Comparison of ENCODE assay signal across 18 cellular contexts in the genomic region with DNA sequence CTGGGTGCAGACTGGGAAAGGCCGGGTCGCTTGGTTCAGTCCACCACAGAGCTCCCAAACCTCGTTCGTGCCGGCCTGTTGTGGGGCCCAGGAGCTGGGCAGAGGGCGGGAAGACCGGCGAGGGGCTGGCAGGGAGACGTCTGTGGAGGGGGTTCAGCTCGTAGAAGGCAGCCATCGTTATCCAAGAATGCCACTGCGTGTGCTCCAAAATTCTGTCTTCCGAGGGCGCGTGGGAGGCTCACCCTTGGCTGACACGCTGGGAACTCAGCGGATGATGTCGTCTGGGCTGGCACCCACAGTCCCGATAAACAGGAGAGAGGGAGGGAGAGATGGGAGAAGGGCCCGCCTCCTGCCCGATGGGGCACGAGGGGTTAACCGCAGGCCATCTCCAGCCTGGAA.
DNase-seq lines count a peak whose midpoint lies in the region; ATAC-seq and TF ChIP-seq lines count a peak whose summit lies in the region.
"Had no signal": no experiment of that assay in that cellular context is flagged by ENCODE, and none has a peak within 500 bp of the region (broad histone marks: within the 10 kb centered on the region; RNA-seq: fewer than 3 reads in every experiment).

No MANE protein-coding gene starts in this region.

- no peaks in the 10 kb centered on the region for H3K9me3 ChIP-seq in breast epithelium
- H3K9me3 ChIP-seq in PC-9 (ENCODE audit: insufficient read depth, low read depth) = no peaks in the 10 kb centered on the region
- H3K9me3 ChIP-seq in prostate gland = no peaks in the 10 kb centered on the region
- H3K9me3 ChIP-seq: mucosa of descending colon had no signal

- DNase-seq in breast epithelium (ENCODE audit: low spot score in 2 of 2) (peak in 1 of 2 donors; percentile 79), MCF 10A (ENCODE audit: unreplicated experiment) (no peak), fibroblast of pulmonary artery (ENCODE audit: low read depth) (peak; percentile 32), putamen (ENCODE audit: low spot score) (peak; percentile 28), PC-9 (no peak), prostate gland (ENCODE audit: low spot score) (no peak)
- DNase-seq in activated naive CD4-positive, alpha-beta T cell treated with Interleukin-2 at 50 U/mL for 16 hours = no peak
- DNase-seq: activated CD8-positive, alpha-beta T cell treated with anti-CD3 and anti-CD28 coated beads, Interleukin-2, amount 10 ng/mL, durations not matched to agents 7 days and 5 days; CD4-positive, CD25-positive, alpha-beta regulatory T cell; islet precursor cell; mucosa of descending colon; NCI-H2081; NCI-H524 treated with DMSO at 0.1 percent for 48 hours; stimulated activated CD4-positive, alpha-beta T cell treated with anti-CD3 and anti-CD28 coated beads, Interleukin-15, amount 100 ng/mL, for 24 hours had no signal

- intact Hi-C loops in breast epithelium (cut with DNase I; ENCODE audit: low total_unique reads) = no loop called here
- intact Hi-C loops in MCF 10A (cut with micrococcal nuclease) = loop anchor here (2.0 kb wide), 1 partner anchor 17 kb away; no protein-coding TSS in a partner anchor
- intact Hi-C loops in PC-9 (cut with micrococcal nuclease; ENCODE audit: unreplicated experiment) = no loop called here
- intact Hi-C loops in prostate gland (cut with DNase I) = no loop called here

- H3F3A ChIP-seq in PC-9 (ENCODE audit: insufficient read depth, low read depth) = no peaks in the 10 kb centered on the region

- H3K9me2 ChIP-seq in PC-9 (ENCODE audit: insufficient read depth) = no peaks in the 10 kb centered on the region

- no peak overlapping the region for H2AFZ ChIP-seq in PC-9

- H3K36me3 Mint-ChIP-seq in MCF 10A (ENCODE audit: insufficient read depth, unreplicated experiment) = no peaks in the 10 kb centered on the region
- H3K36me3 Mint-ChIP-seq: CD4-positive, CD25-positive, alpha-beta regulatory T cell had no signal

- peak overlapping the region in 2 of 3 donors; percentile 12 to 44 for H3K4me3 ChIP-seq in breast epithelium
- no peak overlapping the region for H3K4me3 ChIP-seq in fibroblast of pulmonary artery (replicated peaks; ENCODE audit: low read depth, low read length)
- no peak overlapping the region for H3K4me3 ChIP-seq in PC-9
- no peak overlapping the region for H3K4me3 ChIP-seq in prostate gland
- H3K4me3 ChIP-seq: mucosa of descending colon had no signal

- ATAC-seq in HG02763 (IDR thresholded peaks at IDR 0.05; ENCODE audit: unreplicated experiment) = no peak
- ATAC-seq: activated CD8-positive, alpha-beta T cell treated with anti-CD3 and anti-CD28 coated beads, Interleukin-2, amount 10 ng/mL, durations not matched to agents 7 days and 5 days; mucosa of descending colon had no signal

- BruUV-seq in MCF 10A (replicated peaks; lab: Mats Ljungman, UMichigan) = no TSS peak
- BruUV-seq in PC-9 (replicated peaks; lab: Mats Ljungman, UMichigan) = no TSS peak

- H3K36me3 ChIP-seq in breast epithelium (no peaks in the 10 kb centered on the region), PC-9 (ENCODE audit: low read depth) (no peaks in the 10 kb centered on the region), prostate gland (no peaks in the 10 kb centered on the region)

- 75% methylated on average over 23 of the region's 23 CpGs for WGBS in prostate gland

- H3K4me2 ChIP-seq in PC-9 = no peak overlapping the region

- no peak overlapping the region for H3K4me3 Mint-ChIP-seq in MCF 10A (ENCODE audit: unreplicated experiment)
- H3K4me3 Mint-ChIP-seq: activated CD8-positive, alpha-beta T cell treated with anti-CD3 and anti-CD28 coated beads, Interleukin-2, amount 10 ng/mL, durations not matched to agents 7 days and 5 days; activated T-helper 1 cell treated with anti-CD3 and anti-CD28 coated beads, Interleukin-12 subunit alpha, Interleukin-12 subunit beta, Interleukin-2, Interleukin-4 antibody, amounts not matched to agents 30 ng/mL and 10 ng/mL and 1 ng/mL, durations not matched to agents 14 hours and 24 hours and 36 hours; CD4-positive, CD25-positive, alpha-beta regulatory T cell had no signal

- TF ChIP-seq CTCF in breast epithelium (IDR thresholded peaks at IDR 0.05) (no peak), MCF 10A (IDR thresholded peaks at IDR 0.05; ENCODE audit: unreplicated experiment) (no peak), fibroblast of pulmonary artery (IDR thresholded peaks at IDR 0.05; ENCODE audit: low read length, missing control alignments) (no peak), PC-9 (conservative IDR thresholded peaks at IDR 0.05) (no peak), prostate gland (IDR thresholded peaks at IDR 0.05) (no peak)

- no peaks in the 10 kb centered on the region for H4K20me1 ChIP-seq in PC-9 (ENCODE audit: insufficient read depth)

- H3K4me1 ChIP-seq in breast epithelium (no peaks in the 10 kb centered on the region), PC-9 (replicated peaks; ENCODE audit: insufficient read depth) (no peaks in the 10 kb centered on the region), prostate gland (replicated peaks) (no peaks in the 10 kb centered on the region)

- no peak for TF ChIP-seq POLR2A in breast epithelium (IDR thresholded peaks at IDR 0.05)
- no peak for TF ChIP-seq POLR2A in prostate gland (IDR thresholded peaks at IDR 0.05)

- CTCF ChIA-PET in MCF 10A (lab: Yijun Ruan, JAX) (interaction anchor here (0.7 kb wide), 1 partner anchor 19 kb away, joined by 4 read pairs; no protein-coding TSS in a partner anchor), PC-9 (lab: Charles Lee) (no interaction called here)

- no peaks in the 10 kb centered on the region for H3K79me2 ChIP-seq in PC-9 (ENCODE audit: low read depth)

- H3K27me3 ChIP-seq in breast epithelium (peaks cover 0 to 8% of the 10 kb centered on the region in 2 donors), PC-9 (ENCODE audit: insufficient read depth, low read depth) (peaks cover 66% of the 10 kb centered on the region), prostate gland (replicated peaks; ENCODE audit: insufficient read depth) (peaks cover 5% of the 10 kb centered on the region)

- H3K27ac ChIP-seq in breast epithelium (peak overlapping the region; percentile 72 to 82), PC-9 (no peak overlapping the region), prostate gland (no peak overlapping the region)
- H3K27ac ChIP-seq: 22Rv1, VCaP had no signal

- no peaks in the 10 kb centered on the region for H3K27me3 Mint-ChIP-seq in MCF 10A (ENCODE audit: insufficient read depth, unreplicated experiment)

- no peak overlapping the region for H3K27ac Mint-ChIP-seq in MCF 10A (ENCODE audit: low read depth, unreplicated experiment)
- H3K27ac Mint-ChIP-seq: activated CD8-positive, alpha-beta T cell treated with anti-CD3 and anti-CD28 coated beads, Interleukin-2, amount 10 ng/mL, durations not matched to agents 7 days and 5 days; activated T-helper 1 cell treated with anti-CD3 and anti-CD28 coated beads, Interleukin-12 subunit alpha, Interleukin-12 subunit beta, Interleukin-2, Interleukin-4 antibody, amounts not matched to agents 30 ng/mL and 10 ng/mL and 1 ng/mL, durations not matched to agents 14 hours and 24 hours and 36 hours; CD4-positive, CD25-positive, alpha-beta regulatory T cell had no signal

- no peaks in the 10 kb centered on the region for H3K9me3 Mint-ChIP-seq in MCF 10A (ENCODE audit: unreplicated experiment)

- POLR2A ChIA-PET in MCF 10A (lab: Yijun Ruan, JAX) (interaction anchor here (1.0 kb wide), 1 partner anchor 17 kb away, joined by 4 read pairs; no protein-coding TSS in a partner anchor), PC-9 (lab: Charles Lee; ENCODE audit: unreplicated experiment) (no interaction called here)

- no peaks in the 10 kb centered on the region for H3K4me1 Mint-ChIP-seq in MCF 10A (ENCODE audit: insufficient read depth, unreplicated experiment)

Comparison
In these comparisons a context has a peak if more than half of its experiments do, and no peak if none do; other contexts are left out.
1. DNase-seq: peak in fibroblast of pulmonary artery (single experiment) and putamen (single experiment); none in MCF 10A (single experiment), activated naive CD4-positive, alpha-beta T cell treated with Interleukin-2 at 50 U/mL for 16 hours (single experiment), PC-9 (0 of 2) and prostate gland (single experiment).
2. H3K27ac ChIP-seq: peak in breast epithelium (2 of 2); none in PC-9 (single experiment) and prostate gland (0 of 2).
3. H3K4me3 ChIP-seq: peak in breast epithelium (2 of 3); none in fibroblast of pulmonary artery (single experiment), PC-9 (single experiment) and prostate gland (0 of 2).